36 cellular contexts compared by ENCODE assay signal in the genomic region with DNA sequence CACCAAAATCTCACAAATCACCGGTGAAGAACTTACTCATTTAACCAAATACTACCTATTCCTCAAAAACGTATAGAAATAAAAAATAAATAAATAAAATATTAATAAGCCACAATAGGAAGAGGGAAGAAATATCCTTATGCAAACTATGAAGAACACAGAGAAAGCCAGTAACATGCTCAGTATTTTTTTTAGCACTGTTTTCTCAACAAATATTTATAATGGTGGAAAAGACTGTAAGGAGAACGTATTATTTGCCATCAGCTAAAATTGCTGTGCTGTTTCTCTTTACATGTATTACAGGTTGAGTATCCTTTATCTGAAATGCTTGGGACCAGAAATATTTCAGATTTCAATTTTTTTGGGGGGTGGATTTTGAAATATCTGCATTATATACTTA.
"Had no signal": no experiment of that assay in that cellular context is flagged by ENCODE, and none has a peak within 500 bp of the region (broad histone marks: within the 10 kb centered on the region; RNA-seq: fewer than 3 reads in every experiment).

No MANE protein-coding gene starts in this region.

- ATAC-seq: activated naive CD4-positive, alpha-beta T cell treated with anti-CD3 and anti-CD28 coated beads, Interleukin-2, amount 50 U/mL, for 72 hours; activated naive CD8-positive, alpha-beta T cell treated with anti-CD3 and anti-CD28 coated beads, Interleukin-2, amount 50 U/mL, for 24 hours; activated T-cell treated with anti-CD3 and anti-CD28 coated beads, Interleukin-2, amount 50 U/mL, for 4 hours; activated T-cell treated with anti-CD3 and anti-CD28 coated beads, Interleukin-2, amount 50 U/mL, for 72 hours; activated T-helper 17 cell treated with anti-CD3 and anti-CD28 coated beads, Interleukin-2, amount 50 U/mL, for 72 hours; body of pancreas had no signal

- H3K27ac ChIP-seq: adrenal gland, ascending aorta, body of pancreas, brain microvascular endothelial cell, breast epithelium, cardiac muscle cell had no signal

- H3K4me1 Mint-ChIP-seq: activated naive CD4-positive, alpha-beta T cell treated with anti-CD3 and anti-CD28 coated beads, Interleukin-2, amount 10 ng/mL, durations not matched to agents 7 days and 5 days; activated naive CD4-positive, alpha-beta T cell treated with anti-CD3 and anti-CD28 coated beads, Interleukin-2, amount 50 U/mL, for 24 hours; activated naive CD8-positive, alpha-beta T cell treated with anti-CD3 and anti-CD28 coated beads for 36 hours; activated naive CD8-positive, alpha-beta T cell treated with anti-CD3 and anti-CD28 coated beads, Interleukin-2, amount 10 ng/mL, durations not matched to agents 7 days and 5 days; activated naive CD8-positive, alpha-beta T cell treated with anti-CD3 and anti-CD28 coated beads, Interleukin-2, amount 50 U/mL, for 24 hours; activated T-helper 17 cell treated with anti-CD3 and anti-CD28 coated beads, Interleukin-2, amount 50 U/mL, for 72 hours; central memory CD8-positive, alpha-beta T cell had no signal

- H3K27me3 Mint-ChIP-seq: activated naive CD4-positive, alpha-beta T cell treated with anti-CD3 and anti-CD28 coated beads, Interleukin-2, amount 10 ng/mL, durations not matched to agents 7 days and 5 days; activated naive CD8-positive, alpha-beta T cell treated with anti-CD3 and anti-CD28 coated beads for 36 hours; activated naive CD8-positive, alpha-beta T cell treated with anti-CD3 and anti-CD28 coated beads, Interleukin-2, amount 10 ng/mL, durations not matched to agents 7 days and 5 days; central memory CD8-positive, alpha-beta T cell had no signal

- H3K36me3 ChIP-seq: adrenal gland, ascending aorta, brain microvascular endothelial cell, breast epithelium, cardiac muscle cell had no signal

- H3K36me3 Mint-ChIP-seq: activated naive CD4-positive, alpha-beta T cell treated with anti-CD3 and anti-CD28 coated beads, Interleukin-2, amount 10 ng/mL, durations not matched to agents 7 days and 5 days; activated naive CD4-positive, alpha-beta T cell treated with anti-CD3 and anti-CD28 coated beads, Interleukin-2, amount 50 U/mL, for 24 hours; activated naive CD4-positive, alpha-beta T cell treated with anti-CD3 and anti-CD28 coated beads, Interleukin-2, amount 50 U/mL, for 72 hours; activated naive CD8-positive, alpha-beta T cell; activated naive CD8-positive, alpha-beta T cell treated with anti-CD3 and anti-CD28 coated beads for 36 hours; activated naive CD8-positive, alpha-beta T cell treated with anti-CD3 and anti-CD28 coated beads, Interleukin-2, amount 10 ng/mL, durations not matched to agents 7 days and 5 days; brain had no signal

- H3K4me3 ChIP-seq: adrenal gland, ascending aorta, body of pancreas, breast epithelium, cardiac muscle cell had no signal

- H3K9me3 ChIP-seq: adrenal gland, ascending aorta, body of pancreas, breast epithelium had no signal

- H3K4me1 ChIP-seq: adrenal gland, ascending aorta, body of pancreas, breast epithelium had no signal

- DNase-seq: activated effector memory CD4-positive, alpha-beta T cell treated with anti-CD3 and anti-CD28 coated beads, Interleukin-2, amount 50 U/mL, for 16 hours; activated effector memory CD4-positive, alpha-beta T cell treated with Interleukin-2 at 50 U/mL for 16 hours; activated gamma-delta T cell; activated gamma-delta T cell treated with Interleukin-2 at 50 U/mL for 16 hours; activated naive CD4-positive, alpha-beta T cell; activated naive CD4-positive, alpha-beta T cell treated with anti-CD3 and anti-CD28 coated beads for 36 hours; activated naive CD4-positive, alpha-beta T cell treated with anti-CD3 and anti-CD28 coated beads, Interleukin-2, amount 10 ng/mL, durations not matched to agents 7 days and 5 days; activated naive CD4-positive, alpha-beta T cell treated with anti-CD3 and anti-CD28 coated beads, Interleukin-2, amount 50 U/mL, for 16 hours; activated naive CD4-positive, alpha-beta T cell treated with Interleukin-2 at 50 U/mL for 16 hours; activated naive CD8-positive, alpha-beta T cell treated with anti-CD3 and anti-CD28 coated beads for 36 hours; activated naive CD8-positive, alpha-beta T cell treated with anti-CD3 and anti-CD28 coated beads, Interleukin-2, amount 10 ng/mL, durations not matched to agents 7 days and 5 days; activated naive CD8-positive, alpha-beta T cell treated with anti-CD3 and anti-CD28 coated beads, Interleukin-2, amount 50 U/mL, for 24 hours; activated T-cell treated with anti-CD3 and anti-CD28 coated beads, Interleukin-2, amount 50 U/mL, for 4 hours; activated T-cell treated with anti-CD3 and anti-CD28 coated beads, Interleukin-2, amount 50 U/mL, for 48 hours; activated T-cell treated with anti-CD3 and anti-CD28 coated beads, Interleukin-2, amount 50 U/mL, for 72 hours; adrenal gland; amniotic stem cell; amygdala; anterior cingulate cortex; aorta; body of pancreas; brain microvascular endothelial cell; caudate nucleus; central memory CD4-positive, alpha-beta T cell; cerebellar nuclear complex had no signal

- H3K27me3 ChIP-seq: adrenal gland, ascending aorta, body of pancreas, brain microvascular endothelial cell, breast epithelium, cardiac muscle cell had no signal

- H3K4me3 Mint-ChIP-seq: activated naive CD4-positive, alpha-beta T cell treated with anti-CD3 and anti-CD28 coated beads for 36 hours; activated naive CD4-positive, alpha-beta T cell treated with anti-CD3 and anti-CD28 coated beads, Interleukin-2, amount 10 ng/mL, durations not matched to agents 7 days and 5 days; activated naive CD4-positive, alpha-beta T cell treated with anti-CD3 and anti-CD28 coated beads, Interleukin-2, amount 50 U/mL, for 24 hours; activated naive CD8-positive, alpha-beta T cell; activated naive CD8-positive, alpha-beta T cell treated with anti-CD3 and anti-CD28 coated beads for 36 hours; activated naive CD8-positive, alpha-beta T cell treated with anti-CD3 and anti-CD28 coated beads, Interleukin-2, amount 10 ng/mL, durations not matched to agents 7 days and 5 days; activated naive CD8-positive, alpha-beta T cell treated with anti-CD3 and anti-CD28 coated beads, Interleukin-2, amount 50 U/mL, for 24 hours; activated T-cell treated with anti-CD3 and anti-CD28 coated beads, Interleukin-2, amount 50 U/mL, for 4 hours; activated T-cell treated with anti-CD3 and anti-CD28 coated beads, Interleukin-2, amount 50 U/mL, for 72 hours; activated T-helper 1 cell treated with anti-CD3 and anti-CD28 coated beads, Interleukin-12 subunit alpha, Interleukin-12 subunit beta, Interleukin-2, Interleukin-4 antibody, amounts not matched to agents 30 ng/mL and 10 ng/mL and 1 ng/mL, durations not matched to agents 14 hours and 24 hours and 36 hours; activated T-helper 17 cell treated with anti-CD3 and anti-CD28 coated beads, Interleukin-2, amount 50 U/mL, for 72 hours; brain; central memory CD8-positive, alpha-beta T cell had no signal

- H3K9me3 Mint-ChIP-seq: activated naive CD4-positive, alpha-beta T cell treated with anti-CD3 and anti-CD28 coated beads for 36 hours; activated naive CD4-positive, alpha-beta T cell treated with anti-CD3 and anti-CD28 coated beads, Interleukin-2, amount 10 ng/mL, durations not matched to agents 7 days and 5 days; activated naive CD4-positive, alpha-beta T cell treated with anti-CD3 and anti-CD28 coated beads, Interleukin-2, amount 50 U/mL, for 24 hours; activated naive CD4-positive, alpha-beta T cell treated with anti-CD3 and anti-CD28 coated beads, Interleukin-2, amount 50 U/mL, for 72 hours; activated naive CD8-positive, alpha-beta T cell treated with anti-CD3 and anti-CD28 coated beads for 36 hours; activated naive CD8-positive, alpha-beta T cell treated with anti-CD3 and anti-CD28 coated beads, Interleukin-2, amount 10 ng/mL, durations not matched to agents 7 days and 5 days; activated naive CD8-positive, alpha-beta T cell treated with anti-CD3 and anti-CD28 coated beads, Interleukin-2, amount 50 U/mL, for 24 hours; activated T-cell treated with anti-CD3 and anti-CD28 coated beads, Interleukin-2, amount 50 U/mL, for 4 hours; activated T-cell treated with anti-CD3 and anti-CD28 coated beads, Interleukin-2, amount 50 U/mL, for 72 hours; activated T-helper 1 cell treated with anti-CD3 and anti-CD28 coated beads, Interleukin-12 subunit alpha, Interleukin-12 subunit beta, Interleukin-2, Interleukin-4 antibody, amounts not matched to agents 30 ng/mL and 10 ng/mL and 1 ng/mL, durations not matched to agents 14 hours and 24 hours and 36 hours; activated T-helper 17 cell treated with anti-CD3 and anti-CD28 coated beads, Interleukin-2, amount 50 U/mL, for 72 hours; activated T-helper 2 cell treated with anti-CD3 and anti-CD28 coated beads, Interferon-gamma antibody, Interleukin-2, Interleukin-4, amounts not matched to agents 10 μg/mL and 5 μg/mL and 100 μg/mL, durations not matched to agents 14 hours and 24 hours and 36 hours; brain; central memory CD8-positive, alpha-beta T cell had no signal

- H3K27ac Mint-ChIP-seq: activated naive CD4-positive, alpha-beta T cell treated with anti-CD3 and anti-CD28 coated beads for 36 hours; activated naive CD4-positive, alpha-beta T cell treated with anti-CD3 and anti-CD28 coated beads, Interleukin-2, amount 10 ng/mL, durations not matched to agents 7 days and 5 days; activated naive CD4-positive, alpha-beta T cell treated with anti-CD3 and anti-CD28 coated beads, Interleukin-2, amount 50 U/mL, for 24 hours; activated naive CD4-positive, alpha-beta T cell treated with anti-CD3 and anti-CD28 coated beads, Interleukin-2, amount 50 U/mL, for 72 hours; activated naive CD8-positive, alpha-beta T cell; activated naive CD8-positive, alpha-beta T cell treated with anti-CD3 and anti-CD28 coated beads for 36 hours; activated naive CD8-positive, alpha-beta T cell treated with anti-CD3 and anti-CD28 coated beads, Interleukin-2, amount 10 ng/mL, durations not matched to agents 7 days and 5 days; activated naive CD8-positive, alpha-beta T cell treated with anti-CD3 and anti-CD28 coated beads, Interleukin-2, amount 50 U/mL, for 24 hours; activated T-cell treated with anti-CD3 and anti-CD28 coated beads, Interleukin-2, amount 50 U/mL, for 72 hours; activated T-helper 1 cell treated with anti-CD3 and anti-CD28 coated beads, Interleukin-12 subunit alpha, Interleukin-12 subunit beta, Interleukin-2, Interleukin-4 antibody, amounts not matched to agents 30 ng/mL and 10 ng/mL and 1 ng/mL, durations not matched to agents 14 hours and 24 hours and 36 hours; activated T-helper 17 cell treated with anti-CD3 and anti-CD28 coated beads, Interleukin-2, amount 50 U/mL, for 72 hours; activated T-helper 2 cell treated with anti-CD3 and anti-CD28 coated beads, Interferon-gamma antibody, Interleukin-2, Interleukin-4, amounts not matched to agents 10 μg/mL and 5 μg/mL and 100 μg/mL, durations not matched to agents 14 hours and 24 hours and 36 hours; brain had no signal
